8 cellular contexts compared by ENCODE assay signal in genomic region chr19:35509861-35510625, GRCh38. TPM values are rescaled to one million over a fixed set of nuclear protein-coding genes. Genes with fewer than 3 reads are reported as not detected.
DNase-seq lines count a peak whose midpoint lies in the region; ATAC-seq, FAIRE-seq and TF ChIP-seq lines count a peak whose summit lies in the region.

No MANE protein-coding gene starts in this region.

- H3K9me3 Mint-ChIP-seq in stimulated activated naive CD8-positive, alpha-beta T cell treated with anti-CD3 and anti-CD28 coated beads, Interleukin-15, amount 100 ng/mL, for 72 hours, result no peaks in the 10 kb centered on the region

- no TSS peak for BruUV-seq in OCI-LY7 (replicated peaks; lab: Mats Ljungman, UMichigan)

- peak; percentile 66 for TF ChIP-seq CTCF in D721Med (IDR thresholded peaks at IDR 0.05; ENCODE audit: insufficient read depth, missing control alignments)
- peak; percentile 92 for TF ChIP-seq CTCF in OCI-LY7 (conservative IDR thresholded peaks at IDR 0.05; ENCODE audit: low read length)
- TF ChIP-seq CTCF in fibroblast of villous mesenchyme (IDR thresholded peaks at IDR 0.05; ENCODE audit: insufficient read depth, low read depth, low read length), result peak; percentile 88
- TF ChIP-seq CTCF in neural cell (IDR thresholded peaks at IDR 0.05; ENCODE audit: poor library complexity, severe bottlenecking), result peak; percentile 76

- no peak overlapping the region for H3K4me2 ChIP-seq in OCI-LY7 (ENCODE audit: low read length)
- H3K4me2 ChIP-seq in neural cell (ENCODE audit: low read length), result no peak overlapping the region

- H4K20me1 ChIP-seq in OCI-LY7 (ENCODE audit: insufficient read depth, low read length) (no peaks in the 10 kb centered on the region), neural cell (ENCODE audit: insufficient read depth) (no peaks in the 10 kb centered on the region)

- intact Hi-C loops in OCI-LY7 (cut with micrococcal nuclease; ENCODE audit: unreplicated experiment), result loop anchor here (2.0 kb wide), 1 partner anchor 83 kb away; no protein-coding TSS in a partner anchor

- H3K27ac Mint-ChIP-seq in stimulated activated naive CD8-positive, alpha-beta T cell treated with anti-CD3 and anti-CD28 coated beads, Interleukin-15, amount 100 ng/mL, for 72 hours, result peak overlapping the region; percentile 49 to 78

- TF ChIP-seq RAD21 in neural cell (conservative IDR thresholded peaks at IDR 0.05), result peak; percentile 48

- no peaks in the 10 kb centered on the region for H3K4me1 ChIP-seq in OCI-LY7 (ENCODE audit: insufficient read depth, low read length, poor library complexity, severe bottlenecking)

- H2AFZ ChIP-seq in OCI-LY7 (ENCODE audit: low read length), result no peak overlapping the region
- no peak overlapping the region for H2AFZ ChIP-seq in neural cell (ENCODE audit: low read depth, low read length)

- H3K9me3 ChIP-seq in OCI-LY7 (ENCODE audit: low read length), result no peaks in the 10 kb centered on the region
- no peaks in the 10 kb centered on the region for H3K9me3 ChIP-seq in neural cell (ENCODE audit: low read length)

- DNase-seq in D721Med (ENCODE audit: insufficient read length, low spot score) (peak; percentile 89), OCI-LY7 (ENCODE audit: low spot score) (peak; percentile 68), fibroblast of villous mesenchyme (ENCODE audit: low read depth) (peak; percentile 26), NCI-H187 treated with DMSO at 0.1 percent for 48 hours (lab: John Stamatoyannopoulos, UW) (no peak)
- DNase-seq in activated T-helper 1 cell treated with anti-CD3 and anti-CD28 coated beads, Interleukin-2, amount 50 U/mL, for 16 hours (ENCODE audit: low read depth in 1 of 2, low spot score in 1 of 2), result peak; percentile 53 to 58
- peak; percentile 74 to 75 for DNase-seq in stimulated activated naive CD8-positive, alpha-beta T cell treated with anti-CD3 and anti-CD28 coated beads, Interleukin-15, amount 100 ng/mL, for 72 hours

- H3K4me3 ChIP-seq in OCI-LY7 (ENCODE audit: low read depth, low read length, poor library complexity, severe bottlenecking) (no peak overlapping the region), fibroblast of villous mesenchyme (ENCODE audit: low read depth, low read length) (peak overlapping the region; percentile 34), neural cell (ENCODE audit: low read length) (peak overlapping the region; percentile 55)

- H3K9me2 ChIP-seq in OCI-LY7 (ENCODE audit: insufficient read depth, low read length), result no peaks in the 10 kb centered on the region
- no peaks in the 10 kb centered on the region for H3K9me2 ChIP-seq in neural cell (ENCODE audit: insufficient read depth, low read length)

- H3K27ac ChIP-seq in OCI-LY7 (ENCODE audit: low read depth, low read length, poor library complexity, severe bottlenecking) (no peak overlapping the region), neural cell (ENCODE audit: low read length) (no peak overlapping the region)

- ATAC-seq in HG03342 (IDR thresholded peaks at IDR 0.05; ENCODE audit: unreplicated experiment), result peak; percentile 55
- peak; percentile 78 for ATAC-seq in stimulated activated naive CD8-positive, alpha-beta T cell treated with anti-CD3 and anti-CD28 coated beads, Interleukin-15, amount 100 ng/mL, for 72 hours

- peaks cover 94% of the 10 kb centered on the region for H3K27me3 Mint-ChIP-seq in stimulated activated naive CD8-positive, alpha-beta T cell treated with anti-CD3 and anti-CD28 coated beads, Interleukin-15, amount 100 ng/mL, for 72 hours

- H3K79me2 ChIP-seq in OCI-LY7 (ENCODE audit: insufficient read depth, low read depth, low read length) (no peaks in the 10 kb centered on the region), neural cell (replicated peaks; ENCODE audit: insufficient read depth, low read length) (no peaks in the 10 kb centered on the region)

- CTCF ChIA-PET in OCI-LY7 (lab: Charles Lee; ENCODE audit: unreplicated experiment), result no interaction called here

- TF ChIP-seq EP300 in neural cell (conservative IDR thresholded peaks at IDR 0.05; ENCODE audit: poor library complexity, severe bottlenecking), result no peak

- H3K4me3 Mint-ChIP-seq in stimulated activated naive CD8-positive, alpha-beta T cell treated with anti-CD3 and anti-CD28 coated beads, Interleukin-15, amount 100 ng/mL, for 72 hours, result peak overlapping the region; percentile 77 to 83

- no peak overlapping the region for H3K9ac ChIP-seq in neural cell (ENCODE audit: low read length)

- H3K27me3 ChIP-seq in neural cell (ENCODE audit: insufficient read depth, low read depth, low read length), result peaks cover 36% of the 10 kb centered on the region

- POLR2A ChIA-PET in OCI-LY7 (lab: Charles Lee), result no interaction called here

- FAIRE-seq in D721Med (lab: Jason Lieb, UNC), result no peak

- H3K4me1 Mint-ChIP-seq in stimulated activated naive CD8-positive, alpha-beta T cell treated with anti-CD3 and anti-CD28 coated beads, Interleukin-15, amount 100 ng/mL, for 72 hours, result peaks cover 26% of the 10 kb centered on the region

- H3K36me3 ChIP-seq in OCI-LY7 (ENCODE audit: insufficient read depth, low read length), result no peaks in the 10 kb centered on the region
- H3K36me3 ChIP-seq in neural cell (ENCODE audit: insufficient read depth, low read length), result no peaks in the 10 kb centered on the region

- H3F3A ChIP-seq in neural cell (ENCODE audit: insufficient read depth, low read length, poor library complexity, severe bottlenecking), result no peaks in the 10 kb centered on the region

TF ChIP-seq in neural cell, 6 proteins besides CTCF, POLR2A, EP300 and RAD21:
- no peak for TF ChIP-seq REST (IDR thresholded peaks at IDR 0.05; ENCODE audit: borderline replicate concordance)
- TF ChIP-seq SMC3 (conservative IDR thresholded peaks at IDR 0.05; ENCODE audit: poor library complexity), result peak; percentile 68
- no peak for TF ChIP-seq MXI1 (conservative IDR thresholded peaks at IDR 0.05; ENCODE audit: poor library complexity, severe bottlenecking)

RNA-seq across cellular contexts. Expression of gene DMKN, which starts 3.4 kb away (rescaled TPM):
- not detected in 2 replicates for total RNA-seq in OCI-LY7 (2014; rRNA removed; shearing (Covaris generic))
- total RNA-seq in OCI-LY7 (2022), result not detected in 2 replicates
- total RNA-seq in fibroblast of villous mesenchyme, result 0.97 and 2.2 TPM in 2 replicates
- polyA plus RNA-seq in neural cell, result not detected in 2 replicates
- polyA minus RNA-seq in neural cell, result not detected in 2 replicates

RNA-seq across cellular contexts. Expression of gene SBSN, which starts 18.1 kb away (rescaled TPM):
- not detected in 2 replicates for total RNA-seq in OCI-LY7 (2014; rRNA removed; shearing (Covaris generic))
- total RNA-seq in OCI-LY7 (2022) (not detected in 2 replicates), fibroblast of villous mesenchyme (under 0.01 TPM in 1 of 2 replicates, not detected in the other)
- not detected in 2 replicates for polyA plus RNA-seq in neural cell
- polyA minus RNA-seq in neural cell, result not detected in 2 replicates

RNA-seq across cellular contexts. Expression of gene KRTDAP, which starts 19.8 kb away (rescaled TPM):
- total RNA-seq in OCI-LY7 (2014; rRNA removed; shearing (Covaris generic)), result not detected in 2 replicates
- total RNA-seq in OCI-LY7 (2022) (not detected in 2 replicates), fibroblast of villous mesenchyme (not detected in 2 replicates)
- polyA plus RNA-seq in neural cell, result not detected in 2 replicates
- polyA minus RNA-seq in neural cell, result not detected in 2 replicates

RNA-seq across cellular contexts. Expression of gene GAPDHS, which starts 23.2 kb away (rescaled TPM):
- not detected in 2 replicates for total RNA-seq in OCI-LY7 (2014; rRNA removed; shearing (Covaris generic))
- total RNA-seq in OCI-LY7 (2022) (not detected in 2 replicates), fibroblast of villous mesenchyme (not detected in 2 replicates)
- polyA plus RNA-seq in neural cell, result not detected in 2 replicates
- not detected in 2 replicates for polyA minus RNA-seq in neural cell

RNA-seq across cellular contexts. Expression of gene TMEM147, which starts 35.4 kb away (rescaled TPM):
- total RNA-seq in OCI-LY7 (2014; rRNA removed; shearing (Covaris generic)), result 83.2 and 85.8 TPM in 2 replicates
- total RNA-seq in OCI-LY7 (2022) (40.9 and 47.1 TPM in 2 replicates), fibroblast of villous mesenchyme (77.3 and 81.2 TPM in 2 replicates)
- 106 and 108 TPM in 2 replicates for polyA plus RNA-seq in neural cell
- 37.7 and 37.9 TPM in 2 replicates for polyA minus RNA-seq in neural cell
